ENCODE assay signal across 8 cellular contexts in genomic region chr1:148333875-148334338, GRCh38.
A peak's percentile ranks its signal among the peaks of the same experiment; 100 is the strongest.
DNase-seq lines count a peak whose midpoint lies in the region; ATAC-seq, FAIRE-seq and TF ChIP-seq lines count a peak whose summit lies in the region.

No MANE protein-coding gene starts in this region.

- H3K4me3 ChIP-seq in keratinocyte (ENCODE audit: control insufficient read depth in 2 of 3, extremely low read depth in 1 of 3, insufficient read depth in 2 of 3, low read depth in 1 of 3, low read length in 3 of 3): peak overlapping the region; percentile 39 to 77 (median 59)
- H3K4me3 ChIP-seq in testis: peak overlapping the region; percentile 50 to 64

- peak overlapping the region; percentile 85 for H3K4me3 Mint-ChIP-seq in activated CD4-positive, alpha-beta T cell treated with anti-CD3 and anti-CD28 coated beads for 36 hours
- peak overlapping the region; percentile 83 to 87 for H3K4me3 Mint-ChIP-seq in activated T-cell treated with anti-CD3 and anti-CD28 coated beads, Interleukin-2, amount 50 U/mL, for 72 hours

- H3K9ac ChIP-seq in keratinocyte (ENCODE audit: control insufficient read depth, extremely low read depth, insufficient read depth, low read length): peak overlapping the region; percentile 100

- no peaks in the 10 kb centered on the region for H4K20me1 ChIP-seq in keratinocyte (ENCODE audit: control insufficient read depth, extremely low read depth, insufficient read depth, low read length)

- H3K36me3 Mint-ChIP-seq in activated CD4-positive, alpha-beta T cell treated with anti-CD3 and anti-CD28 coated beads for 36 hours (ENCODE audit: low read depth): no peaks in the 10 kb centered on the region
- H3K36me3 Mint-ChIP-seq in activated T-cell treated with anti-CD3 and anti-CD28 coated beads, Interleukin-2, amount 50 U/mL, for 72 hours (ENCODE audit: insufficient read depth in 2 of 2): no peaks in the 10 kb centered on the region

- peak overlapping the region; percentile 74 for H2AFZ ChIP-seq in keratinocyte (ENCODE audit: control insufficient read depth, low read length)

- H3K9me3 ChIP-seq in keratinocyte (ENCODE audit: control insufficient read depth, low read depth, low read length) (no peaks in the 10 kb centered on the region), testis (no peaks in the 10 kb centered on the region)

- no peak for FAIRE-seq in keratinocyte (lab: Jason Lieb, UNC)

- no peak for ATAC-seq in activated CD4-positive, alpha-beta T cell treated with anti-CD3 and anti-CD28 coated beads for 36 hours
- no peak for ATAC-seq in activated T-cell treated with anti-CD3 and anti-CD28 coated beads, Interleukin-2, amount 50 U/mL, for 72 hours (replicated peaks in 1 of 2)
- ATAC-seq in HG02642 (IDR thresholded peaks at IDR 0.05; ENCODE audit: poor library complexity, unreplicated experiment): no peak

- no peaks in the 10 kb centered on the region for H3K36me3 ChIP-seq in keratinocyte (ENCODE audit: control insufficient read depth in 2 of 2, extremely low read depth in 1 of 2, insufficient read depth in 2 of 2, low read length in 2 of 2)
- H3K36me3 ChIP-seq in testis (ENCODE audit: low read depth, missing control alignments): no peaks in the 10 kb centered on the region

- no peak for TF ChIP-seq CTCF in keratinocyte (optimal IDR thresholded peaks at IDR 0.05 in 1 of 3, IDR thresholded peaks at IDR 0.05 in 1 of 3, conservative IDR thresholded peaks at IDR 0.05 in 1 of 3; ENCODE audit: extremely low read depth in 1 of 3, insufficient read depth in 2 of 3, low read length in 3 of 3)
- TF ChIP-seq CTCF in testis (IDR thresholded peaks at IDR 0.05): no peak

- 13 to 16% methylated on average over 12 to 18 of the region's 18 CpGs for WGBS in testis, 2 donors

- no peaks in the 10 kb centered on the region for H3K27me3 ChIP-seq in keratinocyte (ENCODE audit: control insufficient read depth, extremely low read depth, insufficient read depth, low read length)
- H3K27me3 ChIP-seq in testis: no peaks in the 10 kb centered on the region

- H3K9me3 Mint-ChIP-seq in activated CD4-positive, alpha-beta T cell treated with anti-CD3 and anti-CD28 coated beads for 36 hours (ENCODE audit: low read depth): no peaks in the 10 kb centered on the region
- no peaks in the 10 kb centered on the region for H3K9me3 Mint-ChIP-seq in activated T-cell treated with anti-CD3 and anti-CD28 coated beads, Interleukin-2, amount 50 U/mL, for 72 hours

- H3K4me1 ChIP-seq in keratinocyte (ENCODE audit: control insufficient read depth, extremely low read depth, insufficient read depth, low read length): peaks cover 15% of the 10 kb centered on the region
- H3K4me1 ChIP-seq in testis: no peaks in the 10 kb centered on the region

- peak overlapping the region; percentile 100 for H3K27ac Mint-ChIP-seq in activated CD4-positive, alpha-beta T cell treated with anti-CD3 and anti-CD28 coated beads for 36 hours
- H3K27ac Mint-ChIP-seq in activated T-cell treated with anti-CD3 and anti-CD28 coated beads, Interleukin-2, amount 50 U/mL, for 72 hours: peak overlapping the region; percentile 99

- H3K9me1 ChIP-seq in keratinocyte (ENCODE audit: control insufficient read depth, extremely low read depth, insufficient read depth, low read length): no peaks in the 10 kb centered on the region

- intact Hi-C loops in activated CD4-positive, alpha-beta T cell treated with anti-CD3 and anti-CD28 coated beads for 36 hours (cut with DNase I, micrococcal nuclease): loop anchor here (1.0 to 5.0 kb wide), 8 partner anchors 16 to 297 kb away; no protein-coding TSS in a partner anchor
- intact Hi-C loops in testis (cut with DNase I; ENCODE audit: low total_unique reads): no loop called here

- peak overlapping the region; percentile 89 for H3K4me2 ChIP-seq in keratinocyte (ENCODE audit: control insufficient read depth, extremely low read depth, insufficient read depth, low read depth, low read length)

- TF ChIP-seq POLR2A in testis (IDR thresholded peaks at IDR 0.05): no peak

- no peaks in the 10 kb centered on the region for H3K79me2 ChIP-seq in keratinocyte (ENCODE audit: control insufficient read depth, insufficient read depth, low read length)

- H3K27ac ChIP-seq in keratinocyte (ENCODE audit: control insufficient read depth, insufficient read depth, low read length): peak overlapping the region; percentile 100
- H3K27ac ChIP-seq in testis: peak overlapping the region; percentile 76 to 85

- no peak for DNase-seq in activated CD4-positive, alpha-beta T cell treated with anti-CD3 and anti-CD28 coated beads for 36 hours
- no peak for DNase-seq in activated CD4-positive, alpha-beta T cell treated with anti-CD3 and anti-CD28 coated beads for 1 hour
- DNase-seq in activated T-cell treated with anti-CD3 and anti-CD28 coated beads, Interleukin-2, amount 50 U/mL, for 72 hours: no peak
- DNase-seq in keratinocyte (ENCODE audit: low read depth, low spot score) (no peak), testis (no peak), cerebellum (ENCODE audit: low spot score) (no peak), NAMALWA (ENCODE audit: low spot score) (no peak)

- no peaks in the 10 kb centered on the region for H3K27me3 Mint-ChIP-seq in activated CD4-positive, alpha-beta T cell treated with anti-CD3 and anti-CD28 coated beads for 36 hours
- H3K27me3 Mint-ChIP-seq in activated T-cell treated with anti-CD3 and anti-CD28 coated beads, Interleukin-2, amount 50 U/mL, for 72 hours (ENCODE audit: low read depth): peaks cover 34% of the 10 kb centered on the region

- CTCF ChIA-PET in activated CD4-positive, alpha-beta T cell treated with anti-CD3 and anti-CD28 coated beads for 36 hours (lab: Charles Lee): interaction anchor here (1.0 kb wide), 2 partner anchors 12 to 71 kb away, joined by 5 read pairs; no protein-coding TSS in a partner anchor

- peaks cover 32% of the 10 kb centered on the region for H3K4me1 Mint-ChIP-seq in activated CD4-positive, alpha-beta T cell treated with anti-CD3 and anti-CD28 coated beads for 36 hours
- peaks cover 47% of the 10 kb centered on the region for H3K4me1 Mint-ChIP-seq in activated T-cell treated with anti-CD3 and anti-CD28 coated beads, Interleukin-2, amount 50 U/mL, for 72 hours (ENCODE audit: low read depth)

- dilution Hi-C loops in keratinocyte (cut with MboI; ENCODE audit: extremely low pct_ligation_motif_present, low sequenced_read_pairs): no loop called here

- POLR2A ChIA-PET in activated CD4-positive, alpha-beta T cell treated with anti-CD3 and anti-CD28 coated beads for 36 hours (lab: Charles Lee): interaction anchor here (0.5 to 6.5 kb wide), 32 partner anchors 12 to 1957 kb away, joined by 3 to 289 read pairs (median 8); partner anchors contain the start of gene NBPF11
